In the genomic region with DNA sequence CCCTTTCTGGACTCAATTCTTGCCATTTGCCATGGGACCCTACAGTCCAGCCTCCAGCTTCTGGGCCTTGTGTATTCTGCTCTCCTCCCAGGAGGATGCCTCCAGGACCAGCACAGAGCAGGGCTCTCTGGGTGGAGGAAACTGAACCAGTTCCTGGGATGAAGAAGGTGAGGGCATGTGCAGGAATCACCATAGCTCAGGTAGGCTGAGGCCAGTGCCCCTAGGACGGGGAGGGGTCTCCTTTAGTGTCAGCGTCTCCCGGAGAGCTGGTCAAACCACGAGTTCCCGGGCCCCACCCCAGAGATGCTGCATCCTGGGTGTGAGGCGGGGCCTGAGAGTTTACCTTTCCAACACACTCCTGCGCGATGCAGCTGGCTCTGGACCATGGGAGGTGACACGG, we compare ENCODE assay signal across 16 cellular contexts. TPM values are rescaled to one million over a fixed set of nuclear protein-coding genes. Genes with fewer than 3 reads are reported as not detected.
DNase-seq lines count a peak whose midpoint lies in the region; ATAC-seq and TF ChIP-seq lines count a peak whose summit lies in the region.
"Had no signal": no experiment of that assay in that cellular context is flagged by ENCODE, and none has a peak within 500 bp of the region (broad histone marks: within the 10 kb centered on the region; RNA-seq: fewer than 3 reads in every experiment).

No MANE protein-coding gene starts in this region.

- TF ChIP-seq POLR2A in adrenal gland (IDR thresholded peaks at IDR 0.05) (no peak), lower leg skin (IDR thresholded peaks at IDR 0.05) (no peak)

- H3K4me3 ChIP-seq in GM23338 (no peak overlapping the region), mucosa of descending colon (no peak overlapping the region), adrenal gland (no peak overlapping the region), PC-9 (no peak overlapping the region), lower leg skin (ENCODE audit: low read depth, poor library complexity, severe bottlenecking) (no peak overlapping the region)
- H3K4me3 ChIP-seq: GM23248 had no signal

- H3F3A ChIP-seq in GM23338 (replicated peaks; ENCODE audit: low read depth): 0 out of 2 replicates have a peak, but pooled peaks cover 5% of the 10 kb centered on the region
- H3F3A ChIP-seq in PC-9 (ENCODE audit: insufficient read depth, low read depth): peaks cover 32% of the 10 kb centered on the region

- ATAC-seq in GM23338: no peak
- peak; percentile 38; the same call in 1 of the 2 replicates for ATAC-seq in WTC11
- peak; percentile 50 for ATAC-seq in mucosa of descending colon
- ATAC-seq: CD8-positive, alpha-beta T cell had no signal

- H3K4me1 Mint-ChIP-seq in GM23338 (peaks cover 9% of the 10 kb centered on the region; the same call in 2 of the 3 replicates), WTC11 (peaks cover 11% of the 10 kb centered on the region), chondrocyte (ENCODE audit: low read depth) (peaks cover 37% of the 10 kb centered on the region)

- no TSS peak for BruUV-seq in PC-9 (replicated peaks; lab: Mats Ljungman, UMichigan)

- H3K9me3 ChIP-seq in mucosa of descending colon (no peaks in the 10 kb centered on the region), adrenal gland (replicated peaks in 1 of 3) (no peaks in the 10 kb centered on the region), PC-9 (ENCODE audit: insufficient read depth, low read depth) (no peaks in the 10 kb centered on the region)

- peaks cover 20% of the 10 kb centered on the region for H3K27me3 ChIP-seq in GM23338 (ENCODE audit: insufficient read depth)
- no peaks in the 10 kb centered on the region for H3K27me3 ChIP-seq in adrenal gland
- H3K27me3 ChIP-seq in PC-9 (ENCODE audit: insufficient read depth, low read depth): no peaks in the 10 kb centered on the region

- H3K27ac ChIP-seq in GM23338 (ENCODE audit: low read depth) (no peak overlapping the region), adrenal gland (no peak overlapping the region), PC-9 (no peak overlapping the region)
- H3K27ac ChIP-seq: GM23248 had no signal

- H3K4me3 Mint-ChIP-seq in GM23338: no peak overlapping the region
- no peak overlapping the region for H3K4me3 Mint-ChIP-seq in WTC11
- H3K4me3 Mint-ChIP-seq in chondrocyte (ENCODE audit: unreplicated experiment): no peak overlapping the region
- H3K4me3 Mint-ChIP-seq: B cell; CD8-positive, alpha-beta T cell had no signal

- H3K36me3 Mint-ChIP-seq in GM23338 (ENCODE audit: low read depth): no peaks in the 10 kb centered on the region
- H3K36me3 Mint-ChIP-seq in WTC11: no peaks in the 10 kb centered on the region
- no peaks in the 10 kb centered on the region for H3K36me3 Mint-ChIP-seq in chondrocyte (ENCODE audit: low read depth)
- H3K36me3 Mint-ChIP-seq: CD8-positive, alpha-beta T cell had no signal

- H3K27me3 Mint-ChIP-seq in GM23338 (ENCODE audit: insufficient read depth, low read depth, poor library complexity) (peaks cover 29% of the 10 kb centered on the region), WTC11 (ENCODE audit: low read depth) (peaks cover 32% of the 10 kb centered on the region), chondrocyte (ENCODE audit: low read depth) (no peaks in the 10 kb centered on the region)

- WGBS in adrenal gland, 4 donors: 75 to 84% (median 80%) methylated on average over 8 to 9 of the region's 9 CpGs
- 45 to 60% methylated on average over 9 of the region's 9 CpGs for WGBS in lower leg skin, 2 donors

- H3K4me1 ChIP-seq in GM23338 (ENCODE audit: insufficient read depth) (no peaks in the 10 kb centered on the region; the same call in 1 of the 2 replicates), mucosa of descending colon (ENCODE audit: low read depth) (peaks cover 6% of the 10 kb centered on the region), adrenal gland (replicated peaks in 1 of 2) (peaks cover 0 to 8% of the 10 kb centered on the region in 2 donors), PC-9 (replicated peaks; ENCODE audit: insufficient read depth) (peaks cover 28% of the 10 kb centered on the region)

- H4K20me1 ChIP-seq in GM23338 (replicated peaks; ENCODE audit: insufficient read depth): no peaks in the 10 kb centered on the region
- no peaks in the 10 kb centered on the region for H4K20me1 ChIP-seq in PC-9 (ENCODE audit: insufficient read depth)

- H3K79me2 ChIP-seq in GM23338 (replicated peaks; ENCODE audit: insufficient read depth): no peaks in the 10 kb centered on the region
- H3K79me2 ChIP-seq in PC-9 (ENCODE audit: low read depth): no peaks in the 10 kb centered on the region

- H3K36me3 ChIP-seq in GM23338 (ENCODE audit: insufficient read depth) (no peaks in the 10 kb centered on the region), mucosa of descending colon (ENCODE audit: low read depth) (no peaks in the 10 kb centered on the region), adrenal gland (replicated peaks in 1 of 2) (no peaks in the 10 kb centered on the region), PC-9 (ENCODE audit: low read depth) (no peaks in the 10 kb centered on the region)

- intact Hi-C loops in mucosa of descending colon (cut with DNase I, micrococcal nuclease) (no loop called here), adrenal gland (cut with DNase I) (no loop called here), PC-9 (cut with micrococcal nuclease; ENCODE audit: unreplicated experiment) (no loop called here), lower leg skin (cut with DNase I; ENCODE audit: low total_unique reads) (no loop called here)

- DNase-seq in COLO668 (lab: John Stamatoyannopoulos, UW; ENCODE audit: unreplicated experiment) (peak; percentile 42), GM23338 (ENCODE audit: low spot score) (no peak), WTC11 (ENCODE audit: low spot score) (no peak), mucosa of descending colon (no peak), chondrocyte (ENCODE audit: low spot score) (no peak), adrenal gland (no peak), PC-9 (no peak), lower leg skin (ENCODE audit: low spot score in 2 of 2) (no peak)
- DNase-seq: CD8-positive, alpha-beta T cell; GM23248; KG1; NCI-H1436; NCI-H2107; NCI-H2227 treated with DMSO at 0.1 percent for 48 hours; NCI-H526 had no signal

- peak overlapping the region; percentile 56; the same call in 1 of the 2 replicates for H2AFZ ChIP-seq in GM23338
- H2AFZ ChIP-seq in PC-9: no peak overlapping the region
- H2AFZ ChIP-seq: GM23248 had no signal

- POLR2A ChIA-PET in WTC11 (lab: Charles Lee) (no interaction called here), PC-9 (lab: Charles Lee; ENCODE audit: unreplicated experiment) (interaction anchor here (0.6 kb wide), 1 partner anchor 11 kb away, joined by 15 read pairs; no protein-coding TSS in a partner anchor)

- H3K9me3 Mint-ChIP-seq in GM23338 (no peaks in the 10 kb centered on the region), WTC11 (no peaks in the 10 kb centered on the region), chondrocyte (ENCODE audit: low read depth) (no peaks in the 10 kb centered on the region)
- H3K9me3 Mint-ChIP-seq: CD8-positive, alpha-beta T cell had no signal

- CTCF ChIA-PET in WTC11 (lab: Charles Lee): interaction anchor here (1.8 kb wide), 1 partner anchor 74 kb away, joined by 4 read pairs; no protein-coding TSS in a partner anchor
- CTCF ChIA-PET in PC-9 (lab: Charles Lee): interaction anchor here (0.5 to 0.6 kb wide), 2 partner anchors 51 to 120 kb away, joined by 4 to 9 read pairs; no protein-coding TSS in a partner anchor

- H3K9me2 ChIP-seq in GM23338 (ENCODE audit: insufficient read depth) (no peaks in the 10 kb centered on the region), PC-9 (ENCODE audit: insufficient read depth) (no peaks in the 10 kb centered on the region)

- H3K4me2 ChIP-seq in GM23338 (peak overlapping the region; percentile 14; the same call in 1 of the 2 replicates), PC-9 (no peak overlapping the region)

- TF ChIP-seq CTCF in GM23338 (conservative IDR thresholded peaks at IDR 0.05; ENCODE audit: low read depth in 2 of 2) (no peak), WTC11 (IDR thresholded peaks at IDR 0.05) (no peak), mucosa of descending colon (IDR thresholded peaks at IDR 0.05) (no peak), chondrocyte (IDR thresholded peaks at IDR 0.05) (no peak), adrenal gland (IDR thresholded peaks at IDR 0.05) (no peak), PC-9 (conservative IDR thresholded peaks at IDR 0.05) (no peak), lower leg skin (IDR thresholded peaks at IDR 0.05) (no peak)

- H3K27ac Mint-ChIP-seq in GM23338 (no peak overlapping the region), WTC11 (no peak overlapping the region), chondrocyte (ENCODE audit: unreplicated experiment) (no peak overlapping the region)
- H3K27ac Mint-ChIP-seq: B cell; CD8-positive, alpha-beta T cell had no signal

TF ChIP-seq in WTC11, 78 proteins besides CTCF, POLR2A, EP300 and RAD21 (continues in another document):
- TF ChIP-seq, protein P1, sequence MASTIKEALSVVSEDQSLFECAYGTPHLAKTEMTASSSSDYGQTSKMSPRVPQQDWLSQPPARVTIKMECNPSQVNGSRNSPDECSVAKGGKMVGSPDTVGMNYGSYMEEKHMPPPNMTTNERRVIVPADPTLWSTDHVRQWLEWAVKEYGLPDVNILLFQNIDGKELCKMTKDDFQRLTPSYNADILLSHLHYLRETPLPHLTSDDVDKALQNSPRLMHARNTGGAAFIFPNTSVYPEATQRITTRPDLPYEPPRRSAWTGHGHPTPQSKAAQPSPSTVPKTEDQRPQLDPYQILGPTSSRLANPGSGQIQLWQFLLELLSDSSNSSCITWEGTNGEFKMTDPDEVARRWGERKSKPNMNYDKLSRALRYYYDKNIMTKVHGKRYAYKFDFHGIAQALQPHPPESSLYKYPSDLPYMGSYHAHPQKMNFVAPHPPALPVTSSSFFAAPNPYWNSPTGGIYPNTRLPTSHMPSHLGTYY (CRISPR knock-in tag; IDR thresholded peaks at IDR 0.05): no peak

RNA-seq across cellular contexts. Expression of a gene that starts 5.8 kb away (rescaled TPM):
- total RNA-seq in GM23338 (2014; rRNA removed; shearing (Covaris generic)): 13.0 and 15.8 TPM in 2 replicates
- polyA plus RNA-seq in GM23338 (2016; fragmentation: Nextera tagmentation; extraction: Ambion mirVana) (6.5 and 7.0 TPM in 2 replicates), adrenal gland (1 to 10 TPM; 2.8 to 5.5 (median 3.1) TPM)
- total RNA-seq in WTC11 (2021) (10.4 to 13.0 TPM (median 10.5 TPM) in 3 replicates), mucosa of descending colon (1 to 10 TPM; 2.8 to 8.0 (median 2.9) TPM), chondrocyte (12.0 to 16.3 TPM (median 14.4 TPM) in 3 replicates), adrenal gland (1 to 10 TPM; 1.8 to 8.0 (median 3.3) TPM), PC-9 (2021) (12.5 and 13.3 TPM in 2 replicates), lower leg skin (1 to 10 TPM in 2 of 4 donors, under 1 TPM in 2; 0.69 to 5.0 (median 1.7) TPM)

RNA-seq across cellular contexts. Expression of a gene that starts 24.9 kb away (rescaled TPM):
- total RNA-seq in GM23338 (2014; rRNA removed; shearing (Covaris generic)): 94.9 and 105 TPM in 2 replicates
- polyA plus RNA-seq in GM23338 (2016; fragmentation: Nextera tagmentation; extraction: Ambion mirVana): 47.5 and 50.3 TPM in 2 replicates
- total RNA-seq in WTC11 (2021): 73.9 to 109 TPM (median 76.0 TPM) in 3 replicates
- total RNA-seq in mucosa of descending colon: 100 to 1,000 TPM in 1 of 3 donors, 10 to 100 TPM in 2; 68.5 to 104 (median 93.1) TPM
- total RNA-seq in chondrocyte: 36.2 to 38.5 TPM (median 37.0 TPM) in 3 replicates
- 10 to 100 TPM; 41.0 to 68.7 (median 47.4) TPM for total RNA-seq in adrenal gland
- polyA plus RNA-seq in adrenal gland: 10 to 100 TPM; 15.6 to 59.2 (median 19.9) TPM
- 69.4 and 71.1 TPM in 2 replicates for total RNA-seq in PC-9 (2021)
- total RNA-seq in lower leg skin: 10 to 100 TPM; 57.5 to 67.9 (median 60.1) TPM
